ENCODE assay signal across 12 cellular contexts in genomic region chr4:36386691-36387090, GRCh38.
DNase-seq lines count a peak whose midpoint lies in the region; ATAC-seq and TF ChIP-seq lines count a peak whose summit lies in the region.
"Had no signal": no experiment of that assay in that cellular context is flagged by ENCODE, and none has a peak within 500 bp of the region (broad histone marks: within the 10 kb centered on the region; RNA-seq: fewer than 3 reads in every experiment).

No MANE protein-coding gene starts in this region.

- no peak overlapping the region for H3K4me2 ChIP-seq in neural cell (ENCODE audit: low read length)

- no peak for TF ChIP-seq EP300 in neural cell (conservative IDR thresholded peaks at IDR 0.05; ENCODE audit: poor library complexity, severe bottlenecking)

- no peaks in the 10 kb centered on the region for H4K20me1 ChIP-seq in neural cell (ENCODE audit: insufficient read depth)

- H3K9me2 ChIP-seq in neural cell (ENCODE audit: insufficient read depth, low read length) = no peaks in the 10 kb centered on the region

- H3K9ac ChIP-seq in neural cell (ENCODE audit: low read length) = no peak overlapping the region

- peak; percentile 1 for ATAC-seq in HG03457 (IDR thresholded peaks at IDR 0.05; ENCODE audit: unreplicated experiment)
- ATAC-seq: Panc1 had no signal

- DNase-seq in NCI-H748 (lab: John Stamatoyannopoulos, UW; ENCODE audit: unreplicated experiment) (peak; percentile 16), NCI-H748 treated with DMSO at 0.1 percent for 48 hours (lab: John Stamatoyannopoulos, UW) (no peak), inferior parietal cortex (ENCODE audit: extremely low spot score) (no peak), DMS79 (lab: John Stamatoyannopoulos, UW) (no peak), Peyer's patch (no peak)
- no peak for DNase-seq in activated T-helper 1 cell treated with anti-CD3 and anti-CD28 coated beads, Interleukin-12 subunit alpha, Interleukin-12 subunit beta, Interleukin-2, Interleukin-4 antibody, amounts not matched to agents 30 ng/mL and 10 ng/mL and 1 ng/mL, durations not matched to agents 14 hours and 24 hours and 36 hours (ENCODE audit: low spot score)
- DNase-seq: activated T-cell treated with anti-CD3 and anti-CD28 coated beads for 4 hours, NCI-H146, nephron progenitor cell had no signal

- peak; percentile 90 for TF ChIP-seq RAD21 in neural cell (conservative IDR thresholded peaks at IDR 0.05)

- no peak for TF ChIP-seq POLR2A in Peyer's patch (IDR thresholded peaks at IDR 0.05)

- H3K4me1 ChIP-seq in Peyer's patch = peaks cover 0 to 5% (median 0%) of the 10 kb centered on the region in 4 donors

- no peaks in the 10 kb centered on the region for H3K36me3 ChIP-seq in neural cell (ENCODE audit: insufficient read depth, low read length)
- H3K36me3 ChIP-seq in Peyer's patch = no peaks in the 10 kb centered on the region

- H3K4me3 ChIP-seq in neural cell (ENCODE audit: low read length) (no peak overlapping the region), Peyer's patch (no peak overlapping the region)

- H3K9me3 ChIP-seq in neural cell (ENCODE audit: low read length) (no peaks in the 10 kb centered on the region), Peyer's patch (no peaks in the 10 kb centered on the region)

- H3K27me3 ChIP-seq in neural cell (ENCODE audit: insufficient read depth, low read depth, low read length) (no peaks in the 10 kb centered on the region), Peyer's patch (no peaks in the 10 kb centered on the region)

- H3K79me2 ChIP-seq in neural cell (replicated peaks; ENCODE audit: insufficient read depth, low read length) = no peaks in the 10 kb centered on the region

- peak overlapping the region; percentile 41 for H3K4me3 Mint-ChIP-seq in activated T-helper 1 cell treated with anti-CD3 and anti-CD28 coated beads, Interleukin-12 subunit alpha, Interleukin-12 subunit beta, Interleukin-2, Interleukin-4 antibody, amounts not matched to agents 30 ng/mL and 10 ng/mL and 1 ng/mL, durations not matched to agents 14 hours and 24 hours and 36 hours
- H3K4me3 Mint-ChIP-seq: nephron progenitor cell had no signal

- H3K4me1 Mint-ChIP-seq in activated T-helper 1 cell treated with anti-CD3 and anti-CD28 coated beads, Interleukin-12 subunit alpha, Interleukin-12 subunit beta, Interleukin-2, Interleukin-4 antibody, amounts not matched to agents 30 ng/mL and 10 ng/mL and 1 ng/mL, durations not matched to agents 14 hours and 24 hours and 36 hours (ENCODE audit: low read depth) = peaks cover 40% of the 10 kb centered on the region
- H3K4me1 Mint-ChIP-seq: nephron progenitor cell had no signal

- intact Hi-C loops in activated T-helper 1 cell treated with anti-CD3 and anti-CD28 coated beads, Interleukin-12 subunit alpha, Interleukin-12 subunit beta, Interleukin-2, Interleukin-4 antibody, amounts not matched to agents 30 ng/mL and 10 ng/mL and 1 ng/mL, durations not matched to agents 14 hours and 24 hours and 36 hours (cut with micrococcal nuclease) = loop anchor here (1.0 kb wide), 2 partner anchors 8 to 100 kb away; no protein-coding TSS in a partner anchor

- H3K27me3 Mint-ChIP-seq in activated T-helper 1 cell treated with anti-CD3 and anti-CD28 coated beads, Interleukin-12 subunit alpha, Interleukin-12 subunit beta, Interleukin-2, Interleukin-4 antibody, amounts not matched to agents 30 ng/mL and 10 ng/mL and 1 ng/mL, durations not matched to agents 14 hours and 24 hours and 36 hours (ENCODE audit: insufficient read depth) = peaks cover 12% of the 10 kb centered on the region

- no peak overlapping the region for H3K27ac Mint-ChIP-seq in activated T-helper 1 cell treated with anti-CD3 and anti-CD28 coated beads, Interleukin-12 subunit alpha, Interleukin-12 subunit beta, Interleukin-2, Interleukin-4 antibody, amounts not matched to agents 30 ng/mL and 10 ng/mL and 1 ng/mL, durations not matched to agents 14 hours and 24 hours and 36 hours
- H3K27ac Mint-ChIP-seq: nephron progenitor cell had no signal

- H2AFZ ChIP-seq in neural cell (ENCODE audit: low read depth, low read length) = no peak overlapping the region

- H3K27ac ChIP-seq in neural cell (ENCODE audit: low read length) = no peak overlapping the region
- H3K27ac ChIP-seq in Peyer's patch = peak overlapping the region in 2 of 4 donors; percentile 38 to 59

- H3F3A ChIP-seq in neural cell (ENCODE audit: insufficient read depth, low read length, poor library complexity, severe bottlenecking) = no peaks in the 10 kb centered on the region

- TF ChIP-seq CTCF in neural cell (IDR thresholded peaks at IDR 0.05; ENCODE audit: poor library complexity, severe bottlenecking) = peak; percentile 83
- TF ChIP-seq CTCF in Peyer's patch (IDR thresholded peaks at IDR 0.05) = peak in 1 of 6 experiments; percentile 5

- H3K36me3 Mint-ChIP-seq in activated T-helper 1 cell treated with anti-CD3 and anti-CD28 coated beads, Interleukin-12 subunit alpha, Interleukin-12 subunit beta, Interleukin-2, Interleukin-4 antibody, amounts not matched to agents 30 ng/mL and 10 ng/mL and 1 ng/mL, durations not matched to agents 14 hours and 24 hours and 36 hours (ENCODE audit: low read depth) = peaks cover 2% of the 10 kb centered on the region

- no peaks in the 10 kb centered on the region for H3K9me3 Mint-ChIP-seq in activated T-helper 1 cell treated with anti-CD3 and anti-CD28 coated beads, Interleukin-12 subunit alpha, Interleukin-12 subunit beta, Interleukin-2, Interleukin-4 antibody, amounts not matched to agents 30 ng/mL and 10 ng/mL and 1 ng/mL, durations not matched to agents 14 hours and 24 hours and 36 hours
- H3K9me3 Mint-ChIP-seq: nephron progenitor cell had no signal

TF ChIP-seq in neural cell, 6 proteins besides CTCF, POLR2A, EP300 and RAD21:
- peak; percentile 87 for TF ChIP-seq SMC3 (conservative IDR thresholded peaks at IDR 0.05; ENCODE audit: poor library complexity)
- no peak for TF ChIP-seq TAF1 (IDR thresholded peaks at IDR 0.05; ENCODE audit: low read depth)
